ENCODE assay signal across 9 cellular contexts in the genomic region with DNA sequence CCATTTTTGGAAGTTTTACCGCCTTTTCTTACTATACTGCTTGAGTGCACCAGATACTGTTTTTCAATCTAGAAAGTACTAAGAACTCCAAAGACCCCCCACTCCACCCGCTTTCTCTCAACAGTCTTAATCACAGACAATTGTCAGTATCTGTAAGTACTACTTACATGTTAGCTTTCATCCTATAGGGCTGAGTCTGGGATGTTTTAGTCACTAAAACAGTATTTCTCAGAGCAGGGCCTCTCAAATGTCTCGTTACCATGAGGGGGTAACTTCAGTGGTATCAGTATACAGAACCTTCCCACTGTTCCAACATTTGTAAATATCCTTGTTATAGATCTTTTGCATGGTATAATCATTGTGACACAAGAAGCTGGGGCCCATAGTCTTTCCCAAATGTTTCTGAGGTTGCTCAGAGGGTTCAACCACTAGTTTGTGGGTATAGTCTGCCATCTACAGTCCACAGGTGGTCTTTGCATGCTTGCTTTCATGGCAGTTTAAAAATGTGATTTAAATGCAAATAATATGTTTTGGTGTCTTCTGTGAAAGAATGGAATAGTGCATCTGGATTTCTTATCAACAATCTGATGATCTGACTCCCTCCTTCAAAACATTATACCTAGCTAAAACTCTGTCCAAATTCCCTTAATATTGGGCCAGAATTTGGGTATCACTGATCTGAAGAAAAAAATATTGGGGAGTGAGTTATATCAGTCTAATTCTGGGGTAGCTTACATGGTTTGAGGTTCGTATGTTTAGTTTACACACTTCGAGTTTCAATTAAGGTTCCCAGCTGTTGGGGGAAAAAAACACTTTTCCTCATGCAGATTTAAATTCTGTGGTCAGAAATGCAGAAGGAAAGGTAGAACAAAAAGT. TPM values are rescaled to one million over a fixed set of nuclear protein-coding genes. Genes with fewer than 3 reads are reported as not detected.
DNase-seq lines count a peak whose midpoint lies in the region; ATAC-seq and TF ChIP-seq lines count a peak whose summit lies in the region.
"Had no signal": no experiment of that assay in that cellular context is flagged by ENCODE, and none has a peak within 500 bp of the region (broad histone marks: within the 10 kb centered on the region; RNA-seq: fewer than 3 reads in every experiment).

No MANE protein-coding gene starts in this region.

- no peaks in the 10 kb centered on the region for H3F3A ChIP-seq in DOHH2 (ENCODE audit: control insufficient read depth, insufficient read depth)

- H3K4me2 ChIP-seq in DOHH2 (ENCODE audit: low read length) = no peak overlapping the region

- H3K4me3 ChIP-seq in DOHH2 (ENCODE audit: low read length) (no peak overlapping the region), coronary artery (no peak overlapping the region), lung (no peak overlapping the region)

- peak; percentile 69 for ATAC-seq in lung (ENCODE audit: insufficient read depth, low FRiP score)

- H3K36me3 ChIP-seq in DOHH2 (ENCODE audit: control insufficient read depth, low read length) (no peaks in the 10 kb centered on the region), lung (ENCODE audit: control insufficient read depth in 2 of 2, insufficient read depth in 2 of 2, low read length in 2 of 2) (no peaks in the 10 kb centered on the region)

- no peaks in the 10 kb centered on the region for H3K9me3 ChIP-seq in DOHH2 (ENCODE audit: control insufficient read depth, insufficient read depth, low read length)
- H3K9me3 ChIP-seq in lung (ENCODE audit: control insufficient read depth in 2 of 2, insufficient read depth in 1 of 2, low read length in 1 of 2) = peaks cover 0 to 4% of the 10 kb centered on the region in 2 donors

- peaks cover 4% of the 10 kb centered on the region for H3K4me1 ChIP-seq in DOHH2 (ENCODE audit: control insufficient read depth, low read length)
- no peaks in the 10 kb centered on the region for H3K4me1 ChIP-seq in lung (ENCODE audit: control insufficient read depth in 2 of 2, insufficient read depth in 2 of 2, low read length in 2 of 2)

- TF ChIP-seq CTCF in 22Rv1 (IDR thresholded peaks at IDR 0.05) (peak; percentile 82), DOHH2 (IDR thresholded peaks at IDR 0.05; ENCODE audit: low read depth, low read length, poor library complexity, severe bottlenecking) (peak; percentile 85), coronary artery (IDR thresholded peaks at IDR 0.05) (peak; percentile 31), lung (IDR thresholded peaks at IDR 0.05; ENCODE audit: control extremely low read depth, extremely low read depth) (peak; percentile 60)

- no peaks in the 10 kb centered on the region for H4K20me1 ChIP-seq in DOHH2 (ENCODE audit: control insufficient read depth, insufficient read depth, low read depth, low read length)

- DNase-seq in HT-29 (ENCODE audit: low spot score) (peak; percentile 61), OCI-M2 (lab: John Stamatoyannopoulos, UW; ENCODE audit: unreplicated experiment) (peak; percentile 26), coronary artery (ENCODE audit: low spot score) (no peak), lung (ENCODE audit: low spot score) (no peak), GOT3 (lab: John Stamatoyannopoulos, UW) (no peak), ureter (ENCODE audit: low spot score) (no peak)

- H3K27ac ChIP-seq in 22Rv1 (no peak overlapping the region), DOHH2 (ENCODE audit: low read depth, low read length) (no peak overlapping the region), coronary artery (no peak overlapping the region), lung (ENCODE audit: low read depth in 1 of 2, low read length in 1 of 2) (no peak overlapping the region)
- H3K27ac ChIP-seq: epithelial cell of prostate had no signal

- H3K9me2 ChIP-seq in DOHH2 (replicated peaks; ENCODE audit: control insufficient read depth, low read length) = no peaks in the 10 kb centered on the region

- WGBS in lung, 2 donors = 63 to 67% methylated on average over 5 of the region's 5 CpGs

- H3K27me3 ChIP-seq in DOHH2 (ENCODE audit: control insufficient read depth, low read length) = no peaks in the 10 kb centered on the region
- H3K27me3 ChIP-seq in lung (ENCODE audit: control insufficient read depth, insufficient read depth) = no peaks in the 10 kb centered on the region

- no peaks in the 10 kb centered on the region for H3K79me2 ChIP-seq in DOHH2 (ENCODE audit: control insufficient read depth, low read length)

RNA-seq across cellular contexts. Expression of gene DNAJC13, which starts 18.0 kb away (rescaled TPM):
- total RNA-seq in HT-29 (2014; rRNA removed; shearing (Covaris generic)) = 12.8 TPM in 2 replicates
- 100 to 1,000 TPM in 1 of 2 donors, 10 to 100 TPM in 1; 34.5 to 132 TPM for total RNA-seq in lung
- 10 to 100 TPM in 1 of 2 donors, 1 to 10 TPM in 1; 6.7 to 12.5 TPM for polyA plus RNA-seq in lung
- 68.3 TPM for total RNA-seq in ureter

Comparison
In these comparisons a context has a peak if more than half of its experiments do, and no peak if none do; other contexts are left out.
1. CTCF ChIP-seq: peak in every context shown above with its lines; median percentile 85 in DOHH2; 82 in 22Rv1; 60 in lung; 31 in coronary artery.
2. DNase-seq: peak in HT-29 (single experiment) and OCI-M2 (single experiment); none in coronary artery (single experiment), lung (single experiment), GOT3 (single experiment) and ureter (single experiment).